In genomic region chr6:167856999-167857660, GRCh38 we compare ENCODE assay signal across 9 cellular contexts. TPM values are rescaled to one million over a fixed set of nuclear protein-coding genes. Genes with fewer than 3 reads are reported as not detected.
DNase-seq lines count a peak whose midpoint lies in the region; ATAC-seq, FAIRE-seq and TF ChIP-seq lines count a peak whose summit lies in the region.
"Had no signal": no experiment of that assay in that cellular context is flagged by ENCODE, and none has a peak within 500 bp of the region (broad histone marks: within the 10 kb centered on the region; RNA-seq: fewer than 3 reads in every experiment).

No MANE protein-coding gene starts in this region.

- peaks cover 70% of the 10 kb centered on the region for H3K79me2 ChIP-seq in GM23248 (ENCODE audit: insufficient read depth)

- peaks cover 36% of the 10 kb centered on the region for H3F3A ChIP-seq in GM23248 (ENCODE audit: insufficient read depth)

- POLR2A ChIA-PET in Panc1 (lab: Charles Lee) = interaction anchor here (0.5 kb wide), 1 partner anchor 18 kb away, joined by 3 read pairs; no protein-coding TSS in a partner anchor

- no peak for FAIRE-seq in frontal cortex (lab: Jason Lieb, UNC)
- FAIRE-seq in GM19239 (lab: Jason Lieb, UNC) = no peak

- intact Hi-C loops in Panc1 (cut with micrococcal nuclease; ENCODE audit: unreplicated experiment) = no loop called here

- CTCF ChIA-PET in Panc1 (lab: Charles Lee) = no interaction called here

- no peak overlapping the region for H3K9ac ChIP-seq in GM23248

- H3K27me3 ChIP-seq in GM23248 (replicated peaks; ENCODE audit: insufficient read depth) (no peaks in the 10 kb centered on the region), Panc1 (ENCODE audit: control insufficient read depth, insufficient read depth, low read length) (no peaks in the 10 kb centered on the region)

- H3K36me3 ChIP-seq in GM23248 (ENCODE audit: low read depth) = no peaks in the 10 kb centered on the region
- H3K36me3 ChIP-seq in Panc1 (ENCODE audit: control insufficient read depth, insufficient read depth, low read length) = no peaks in the 10 kb centered on the region; the same call in 1 of the 2 replicates

- 68 to 74% methylated on average over 5 of the region's 5 CpGs for WGBS in GM23248 (ENCODE audit: low coverage in 1 of 2, low lambda C conversion rate in 2 of 2, missing lambda C conversion rate in 2 of 2), 2 experiments

- H3K4me2 ChIP-seq in GM23248 (ENCODE audit: unreplicated experiment) = peak overlapping the region; percentile 39

- no peaks in the 10 kb centered on the region for H4K20me1 ChIP-seq in GM23248 (ENCODE audit: insufficient read depth)

- H3K27ac ChIP-seq in GM23248 = peak overlapping the region; percentile 89; the same call in 1 of the 2 replicates
- H3K27ac ChIP-seq in Panc1 (ENCODE audit: low read length) = peak overlapping the region; percentile 82

- H3K9me3 ChIP-seq in GM23248 (ENCODE audit: low read depth) = no peaks in the 10 kb centered on the region
- peaks cover 4% of the 10 kb centered on the region; the same call in 1 of the 2 replicates for H3K9me3 ChIP-seq in Panc1 (ENCODE audit: control insufficient read depth, insufficient read depth, low read depth, low read length)

- peaks cover 3% of the 10 kb centered on the region; the same call in 1 of the 2 replicates for H3K9me2 ChIP-seq in GM23248 (ENCODE audit: insufficient read depth)

- H3K4me1 ChIP-seq in GM23248 (ENCODE audit: insufficient read depth) (peaks cover 40% of the 10 kb centered on the region), Panc1 (ENCODE audit: control insufficient read depth, insufficient read depth, low read length) (peaks cover 67% of the 10 kb centered on the region)

- no peak overlapping the region for H3K4me3 ChIP-seq in GM23248
- no peak overlapping the region for H3K4me3 ChIP-seq in Panc1 (ENCODE audit: low read depth in 2 of 2, low read length in 2 of 2)

- ATAC-seq in Panc1 (peak; percentile 62), GM18870 (IDR thresholded peaks at IDR 0.05; ENCODE audit: unreplicated experiment) (no peak)

- H2AFZ ChIP-seq in GM23248 = no peak overlapping the region

- no peak for TF ChIP-seq CTCF in Panc1 (IDR thresholded peaks at IDR 0.05)

- in situ Hi-C loops in GM23248 (cut with MboI) (no loop called here), Panc1 (cut with HindIII; ENCODE audit: low pct_unique_long_range_greater_than_20kb, low sequenced_read_pairs) (no loop called here)

- BruUV-seq in Panc1 (replicated peaks; lab: Mats Ljungman, UMichigan) = no TSS peak

- DNase-seq in GM23248 = peak; percentile 36
- DNase-seq in Panc1 (ENCODE audit: low read depth, low spot score) = peak; percentile 78
- peak; percentile 6 for DNase-seq in fibroblast of the conjunctiva (ENCODE audit: low read depth)
- DNase-seq in pulmonary artery endothelial cell (ENCODE audit: low read depth, low spot score) = peak; percentile 35
- DNase-seq in HK-2 (ENCODE audit: unreplicated experiment) = no peak
- no peak for DNase-seq in frontal cortex (ENCODE audit: low spot score in 2 of 2)
- DNase-seq in GM19239 (ENCODE audit: insufficient read length, low spot score) = no peak
- DNase-seq: NCI-H187 had no signal

RNA-seq across cellular contexts. Expression of gene AFDN, which starts 30.4 kb away (rescaled TPM):
- 13.8 and 26.2 TPM in 2 replicates for total RNA-seq in GM23248 (2014; rRNA removed; shearing (Covaris generic))
- 4.5 and 5.4 TPM in 2 replicates for polyA plus RNA-seq in GM23248 (2016; fragmentation: Nextera tagmentation; extraction: Ambion mirVana)
- total RNA-seq in Panc1 (2021; ENCODE audit: unreplicated experiment) (143 TPM), pulmonary artery endothelial cell (84.1 and 113 TPM in 2 replicates), frontal cortex (204 TPM)
- polyA plus RNA-seq in Panc1 (2012; ENCODE audit: insufficient read length) = 104 TPM

Comparison
In these comparisons a context has a peak if more than half of its experiments do, and no peak if none do; other contexts are left out.
1. DNase-seq: peak in GM23248 (single experiment), Panc1 (single experiment), fibroblast of the conjunctiva (single experiment) and pulmonary artery endothelial cell (single experiment); none in HK-2 (single experiment), frontal cortex (0 of 2) and GM19239 (single experiment).